Comparison of ENCODE assay signal across 8 cellular contexts in the genomic region with DNA sequence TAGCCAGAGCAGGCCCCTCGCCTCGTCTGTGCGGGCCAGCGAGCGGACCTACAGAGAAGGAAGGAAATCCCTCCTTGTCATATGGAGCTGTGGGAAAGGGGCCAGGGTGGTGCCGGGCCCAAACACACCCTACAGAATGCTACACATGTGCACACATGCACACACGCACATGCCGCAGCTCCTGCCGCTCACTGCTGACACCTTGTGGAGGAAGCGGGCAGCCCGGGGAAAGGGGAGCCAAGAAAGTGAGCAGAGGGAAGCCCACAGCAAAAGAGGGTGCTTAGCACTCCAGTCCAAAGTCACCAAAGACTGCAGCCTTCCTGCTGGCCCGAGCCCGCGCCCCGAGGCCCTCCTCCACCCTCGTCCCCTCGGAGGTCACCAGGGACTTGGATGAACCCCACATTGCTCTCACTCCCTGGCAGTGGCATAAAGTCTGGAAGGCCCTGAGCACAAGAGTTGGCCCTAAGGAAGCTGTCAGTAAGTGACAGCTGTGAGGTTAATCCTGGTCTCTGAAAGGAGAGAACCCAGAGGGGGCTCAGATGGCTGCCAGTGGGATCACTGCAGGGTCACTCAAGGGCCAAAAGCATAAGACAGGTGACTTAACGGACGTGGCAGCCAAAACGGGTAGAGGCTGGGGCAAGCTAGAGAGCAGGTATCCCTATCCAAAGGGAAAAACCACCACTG.
A peak's percentile ranks its signal among the peaks of the same experiment; 100 is the strongest.
DNase-seq lines count a peak whose midpoint lies in the region; ATAC-seq and TF ChIP-seq lines count a peak whose summit lies in the region.

No MANE protein-coding gene starts in this region.

- POLR2A ChIA-PET in RWPE1 (lab: Yijun Ruan, JAX; ENCODE audit: low non-redundant PET): no interaction called here

- no peak for ATAC-seq in GM21723 (IDR thresholded peaks at IDR 0.05; ENCODE audit: unreplicated experiment)

- peak; percentile 96 for TF ChIP-seq CTCF in RWPE1 (conservative IDR thresholded peaks at IDR 0.05; ENCODE audit: low read depth)

- CTCF ChIA-PET in RWPE1 (lab: Yijun Ruan, JAX): interaction anchor here (0.5 to 2.3 kb wide), 25 partner anchors 8 to 385 kb away, joined by 3 to 36 read pairs (median 4); a partner anchor contains a TSS

- peak overlapping the region; percentile 42 for H3K27ac ChIP-seq in RWPE1

- H3K4me3 ChIP-seq in Jurkat, Clone E6-1 (ENCODE audit: low read length): no peak overlapping the region

- DNase-seq in COR-L47 (lab: John Stamatoyannopoulos, UW): peak; percentile 76
- peak; percentile 21 for DNase-seq in Jurkat, Clone E6-1 (ENCODE audit: low read depth, low spot score)
- peak; percentile 55 for DNase-seq in RWPE1 (ENCODE audit: low spot score)
- DNase-seq in activated gamma-delta T cell treated with Interleukin-2 at 50 U/mL for 16 hours: peak; percentile 57
- peak; percentile 36 for DNase-seq in foreskin melanocyte
- DNase-seq in posterior cingulate gyrus: peak; percentile 65 to 97 (median 79)
- DNase-seq in ureter (ENCODE audit: low spot score): peak; percentile 81

- intact Hi-C loops in posterior cingulate gyrus (cut with DNase I): no loop called here

Comparison
In these comparisons a context has a peak if more than half of its experiments do, and no peak if none do; other contexts are left out.
1. DNase-seq: peak in every context shown above with its lines; median percentile 81 in ureter; 79 in posterior cingulate gyrus; 76 in COR-L47; 57 in activated gamma-delta T cell treated with Interleukin-2 at 50 U/mL for 16 hours; 55 in RWPE1; 36 in foreskin melanocyte; 21 in Jurkat, Clone E6-1.